ENCODE assay signal across 1 cellular context in genomic region chr2:172214252-172214651, GRCh38.
TF ChIP-seq lines count a peak whose summit lies in the region.

No MANE protein-coding gene starts in this region.

TF ChIP-seq in IMR-90, 13 proteins besides CTCF, POLR2A, EP300 and RAD21:
- TF ChIP-seq NFE2L2 (IDR thresholded peaks at IDR 0.05; ENCODE audit: low read depth, low read length), result no peak
- TF ChIP-seq MAZ (IDR thresholded peaks at IDR 0.05; ENCODE audit: borderline replicate concordance, low read depth, low read length), result no peak
- no peak for TF ChIP-seq MAFK (IDR thresholded peaks at IDR 0.05; ENCODE audit: low read depth, low read length)
- no peak for TF ChIP-seq RCOR1 (IDR thresholded peaks at IDR 0.05; ENCODE audit: insufficient replicate concordance, low read length)
- TF ChIP-seq SMC3 (IDR thresholded peaks at IDR 0.05; ENCODE audit: low read depth, low read length), result no peak
- TF ChIP-seq USF2 (IDR thresholded peaks at IDR 0.05; ENCODE audit: low read depth, low read length), result no peak
- TF ChIP-seq ELK1 (IDR thresholded peaks at IDR 0.05; ENCODE audit: borderline replicate concordance, low read depth, low read length), result no peak
- TF ChIP-seq BHLHE40 (IDR thresholded peaks at IDR 0.05; ENCODE audit: low read depth, low read length), result no peak
- no peak for TF ChIP-seq RFX5 (IDR thresholded peaks at IDR 0.05; ENCODE audit: low read depth, low read length)
- no peak for TF ChIP-seq CEBPB (IDR thresholded peaks at IDR 0.05; ENCODE audit: low read depth, low read length)
- no peak for TF ChIP-seq FOS (IDR thresholded peaks at IDR 0.05; ENCODE audit: low read depth, low read length)
- TF ChIP-seq MXI1 (IDR thresholded peaks at IDR 0.05; ENCODE audit: borderline replicate concordance, low read depth, low read length), result no peak
- no peak for TF ChIP-seq CHD1 (IDR thresholded peaks at IDR 0.05; ENCODE audit: low read depth, low read length)
